8 cellular contexts compared by ENCODE assay signal in the genomic region with DNA sequence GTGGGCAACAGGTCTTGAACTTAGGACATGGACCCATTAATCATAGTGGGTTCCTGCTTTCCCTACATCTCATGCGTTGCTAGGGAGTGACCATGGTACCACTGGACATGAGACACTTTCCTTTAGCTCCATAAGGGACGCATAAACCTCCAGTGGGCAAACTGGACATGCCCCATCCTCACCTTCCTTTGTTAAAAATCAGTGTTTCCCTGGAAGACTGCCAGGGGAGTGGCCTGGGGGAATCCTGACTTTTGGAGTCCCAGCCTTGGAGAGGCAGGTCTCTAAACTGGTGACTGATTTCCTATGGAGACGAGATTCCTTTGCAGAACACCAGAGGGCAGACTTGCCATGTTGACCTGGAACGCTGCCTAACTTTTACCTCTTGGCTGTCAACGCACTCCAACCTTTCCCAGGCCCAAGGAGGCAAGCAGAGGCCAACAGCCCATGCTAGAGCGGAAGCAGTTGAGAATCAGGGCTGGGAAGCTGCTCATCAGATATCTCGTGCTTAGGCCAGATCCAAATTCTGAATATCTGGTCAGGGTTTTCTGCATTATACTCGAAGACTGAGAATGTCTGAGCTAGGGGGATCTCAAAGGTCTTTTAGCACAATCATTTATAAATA. TPM values are rescaled to one million over a fixed set of nuclear protein-coding genes. Genes with fewer than 3 reads are reported as not detected.
DNase-seq lines count a peak whose midpoint lies in the region; ATAC-seq, FAIRE-seq and TF ChIP-seq lines count a peak whose summit lies in the region.

No MANE protein-coding gene starts in this region.

- 45 to 65% methylated on average over 4 to 8 of the region's 8 CpGs for WGBS in endodermal cell (ENCODE audit: insufficient coverage in 1 of 2, insufficient read length in 1 of 2), 2 experiments

- peaks cover 26% of the 10 kb centered on the region for H3K4me1 Mint-ChIP-seq in activated CD8-positive, alpha-beta T cell treated with anti-CD3 and anti-CD28 coated beads for 36 hours (ENCODE audit: low read depth)
- no peaks in the 10 kb centered on the region for H3K4me1 Mint-ChIP-seq in endodermal cell
- peaks cover 44% of the 10 kb centered on the region for H3K4me1 Mint-ChIP-seq in stimulated activated naive CD8-positive, alpha-beta T cell treated with anti-CD3 and anti-CD28 coated beads, Interleukin-15, Interleukin-2, amounts not matched to agents 100 ng/mL and 50 ng/mL, for 24 hours (ENCODE audit: low read depth)

- POLR2A ChIA-PET in activated CD8-positive, alpha-beta T cell treated with anti-CD3 and anti-CD28 coated beads for 36 hours (lab: Charles Lee) = interaction anchor here (0.8 to 2.0 kb wide), 6 partner anchors 10 to 107 kb away, joined by 3 to 8 read pairs (median 3); no protein-coding TSS in a partner anchor

- H3K36me3 Mint-ChIP-seq in activated CD8-positive, alpha-beta T cell treated with anti-CD3 and anti-CD28 coated beads for 36 hours (ENCODE audit: low read depth) = no peaks in the 10 kb centered on the region
- no peaks in the 10 kb centered on the region for H3K36me3 Mint-ChIP-seq in endodermal cell (ENCODE audit: low read depth)
- H3K36me3 Mint-ChIP-seq in stimulated activated naive CD8-positive, alpha-beta T cell treated with anti-CD3 and anti-CD28 coated beads, Interleukin-15, Interleukin-2, amounts not matched to agents 100 ng/mL and 50 ng/mL, for 24 hours (ENCODE audit: low read depth) = peaks cover 8% of the 10 kb centered on the region

- peak; percentile 80 for TF ChIP-seq CTCF in activated CD8-positive, alpha-beta T cell treated with anti-CD3 and anti-CD28 coated beads for 36 hours (IDR thresholded peaks at IDR 0.05)
- TF ChIP-seq CTCF in endodermal cell (conservative IDR thresholded peaks at IDR 0.05) = peak; percentile 91

- peak; percentile 79 for FAIRE-seq in G401.6 (lab: Jason Lieb, UNC)

- no peaks in the 10 kb centered on the region for H3K27me3 ChIP-seq in endodermal cell (ENCODE audit: control insufficient read depth, insufficient read depth, low read length, poor library complexity, severe bottlenecking)

- H3K4me3 ChIP-seq in endodermal cell (ENCODE audit: low read length) = no peak overlapping the region

- ATAC-seq in HG02852 (IDR thresholded peaks at IDR 0.05; ENCODE audit: unreplicated experiment) = peak; percentile 59
- peak; percentile 60 for ATAC-seq in activated CD8-positive, alpha-beta T cell treated with anti-CD3 and anti-CD28 coated beads for 36 hours
- ATAC-seq in HG02870 (IDR thresholded peaks at IDR 0.05; ENCODE audit: unreplicated experiment) = no peak

- no peak overlapping the region for H3K4me3 Mint-ChIP-seq in activated CD8-positive, alpha-beta T cell treated with anti-CD3 and anti-CD28 coated beads for 36 hours
- H3K4me3 Mint-ChIP-seq in endodermal cell = no peak overlapping the region
- H3K4me3 Mint-ChIP-seq in stimulated activated naive CD8-positive, alpha-beta T cell treated with anti-CD3 and anti-CD28 coated beads, Interleukin-15, Interleukin-2, amounts not matched to agents 100 ng/mL and 50 ng/mL, for 24 hours = peak overlapping the region; percentile 54

- no peak overlapping the region for H3K9ac ChIP-seq in endodermal cell (ENCODE audit: extremely low read depth, low read length, poor library complexity, severe bottlenecking)

- H3K4me1 ChIP-seq in endodermal cell (ENCODE audit: control insufficient read depth, insufficient read depth, low read length) = no peaks in the 10 kb centered on the region

- CTCF ChIA-PET in activated CD8-positive, alpha-beta T cell treated with anti-CD3 and anti-CD28 coated beads for 36 hours (lab: Charles Lee) = interaction anchor here (0.5 to 18.8 kb wide), 44 partner anchors 8 to 1270 kb away, joined by 3 to 754 read pairs (median 4); a partner anchor contains a TSS

- peak overlapping the region; percentile 10 for H3K27ac Mint-ChIP-seq in activated CD8-positive, alpha-beta T cell treated with anti-CD3 and anti-CD28 coated beads for 36 hours
- no peak overlapping the region for H3K27ac Mint-ChIP-seq in endodermal cell
- H3K27ac Mint-ChIP-seq in stimulated activated naive CD8-positive, alpha-beta T cell treated with anti-CD3 and anti-CD28 coated beads, Interleukin-15, Interleukin-2, amounts not matched to agents 100 ng/mL and 50 ng/mL, for 24 hours = peak overlapping the region; percentile 51

- H3K27ac ChIP-seq in endodermal cell (ENCODE audit: low read depth, low read length) = no peak overlapping the region

- no peaks in the 10 kb centered on the region for H3K9me3 ChIP-seq in endodermal cell (ENCODE audit: control insufficient read depth, low read length)

- DNase-seq in NCI-H69 (lab: John Stamatoyannopoulos, UW) = peak; percentile 67
- DNase-seq in activated CD8-positive, alpha-beta T cell treated with anti-CD3 and anti-CD28 coated beads for 36 hours = peak; percentile 65
- DNase-seq in endodermal cell = peak; percentile 91
- peak; percentile 72 for DNase-seq in midbrain (lab: John Stamatoyannopoulos, UW)

- no peaks in the 10 kb centered on the region for H3K27me3 Mint-ChIP-seq in activated CD8-positive, alpha-beta T cell treated with anti-CD3 and anti-CD28 coated beads for 36 hours
- H3K27me3 Mint-ChIP-seq in endodermal cell (ENCODE audit: insufficient read depth) = peaks cover 2% of the 10 kb centered on the region
- H3K27me3 Mint-ChIP-seq in stimulated activated naive CD8-positive, alpha-beta T cell treated with anti-CD3 and anti-CD28 coated beads, Interleukin-15, Interleukin-2, amounts not matched to agents 100 ng/mL and 50 ng/mL, for 24 hours = no peaks in the 10 kb centered on the region

- no peaks in the 10 kb centered on the region for H3K36me3 ChIP-seq in endodermal cell (ENCODE audit: control insufficient read depth, insufficient read depth, low read length)

- intact Hi-C loops in activated CD8-positive, alpha-beta T cell treated with anti-CD3 and anti-CD28 coated beads for 36 hours (cut with micrococcal nuclease) = loop anchor here (1.0 to 10.0 kb wide), 2 partner anchors 99 to 185 kb away; no protein-coding TSS in a partner anchor

- H3K9me3 Mint-ChIP-seq in activated CD8-positive, alpha-beta T cell treated with anti-CD3 and anti-CD28 coated beads for 36 hours = peaks cover 3% of the 10 kb centered on the region
- no peaks in the 10 kb centered on the region for H3K9me3 Mint-ChIP-seq in endodermal cell
- no peaks in the 10 kb centered on the region for H3K9me3 Mint-ChIP-seq in stimulated activated naive CD8-positive, alpha-beta T cell treated with anti-CD3 and anti-CD28 coated beads, Interleukin-15, Interleukin-2, amounts not matched to agents 100 ng/mL and 50 ng/mL, for 24 hours

RNA-seq across cellular contexts. Expression of a gene that starts 2.6 kb away (rescaled TPM):
- total RNA-seq in activated CD8-positive, alpha-beta T cell treated with anti-CD3 and anti-CD28 coated beads for 36 hours = 1 to 10 TPM; 2.5 TPM
- total RNA-seq in endodermal cell = not detected
- 0.07 TPM for polyA plus RNA-seq in endodermal cell (2013, experiment 1 of 2)
- 0.08 TPM for polyA plus RNA-seq in endodermal cell (2013, experiment 2 of 2)

RNA-seq across cellular contexts. Expression of a gene that starts 36.4 kb away (rescaled TPM):
- 10 to 100 TPM; 88.0 to 88.3 TPM for total RNA-seq in activated CD8-positive, alpha-beta T cell treated with anti-CD3 and anti-CD28 coated beads for 36 hours
- total RNA-seq in endodermal cell = 10 to 100 TPM in 1 of 2 donors, 1 to 10 TPM in 1; 9.2 to 11.1 TPM
- 7.5 TPM for polyA plus RNA-seq in endodermal cell (2013, experiment 1 of 2)
- polyA plus RNA-seq in endodermal cell (2013, experiment 2 of 2) = 8.0 TPM

Comparison
In these comparisons a context has a peak if more than half of its experiments do, and no peak if none do; other contexts are left out.
1. RNA of a gene that starts 36.4 kb away (total RNA-seq): 88.0 to 88.3 TPM in activated CD8-positive, alpha-beta T cell treated with anti-CD3 and anti-CD28 coated beads for 36 hours; 9.2 to 11.1 TPM in endodermal cell; every median in the first group is over 4 times any median in the second.
2. Peak in every context shown above with its lines, with median percentiles within 50 percentile points of each other: DNase-seq.